In the genomic region with DNA sequence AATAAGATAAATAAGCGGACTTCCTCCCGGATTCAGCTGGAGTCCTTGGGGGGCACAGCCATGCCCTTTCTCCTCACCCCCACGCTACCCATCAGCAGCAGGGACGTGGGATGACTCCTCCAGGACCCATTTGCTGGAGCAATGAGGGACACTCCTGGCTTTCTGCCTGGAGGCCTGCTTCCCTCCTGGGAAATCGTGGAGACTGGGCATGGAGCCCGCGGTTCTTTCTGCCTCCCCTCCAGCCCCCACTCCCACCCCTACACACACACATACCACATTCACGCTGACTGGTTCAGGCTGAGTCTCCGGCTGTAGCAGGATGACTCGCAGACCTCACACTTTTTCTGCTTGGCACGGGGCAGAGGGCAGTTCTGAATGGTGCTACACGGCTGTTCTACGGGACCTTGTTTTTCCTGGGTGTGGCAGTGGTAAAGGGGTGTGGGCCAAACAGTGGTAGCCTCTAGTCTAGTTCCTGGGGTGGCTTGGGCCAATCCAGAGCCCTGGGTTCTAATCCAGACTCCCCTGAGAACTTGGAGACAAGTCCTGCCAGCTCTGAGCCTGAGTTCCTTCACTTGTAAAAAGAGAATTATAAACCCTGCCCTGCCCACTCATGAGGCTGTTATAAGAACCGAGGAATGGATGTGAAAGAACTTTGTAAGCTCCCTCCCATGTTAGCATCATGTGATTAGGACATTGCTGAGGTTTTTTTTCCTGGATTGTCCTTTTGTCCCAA, we compare ENCODE assay signal across 9 cellular contexts.
DNase-seq lines count a peak whose midpoint lies in the region; ATAC-seq and TF ChIP-seq lines count a peak whose summit lies in the region.
"Had no signal": no experiment of that assay in that cellular context is flagged by ENCODE, and none has a peak within 500 bp of the region (broad histone marks: within the 10 kb centered on the region; RNA-seq: fewer than 3 reads in every experiment).

No MANE protein-coding gene starts in this region.

- no peaks in the 10 kb centered on the region for H3K9me3 Mint-ChIP-seq in nephron progenitor cell
- no peaks in the 10 kb centered on the region for H3K9me3 Mint-ChIP-seq in stimulated activated naive B cell treated with anti-CD40 and anti-IgM and Interleukin-4, amounts not matched to agents 10 μg/mL and 1 μg/mL and 100 μg/mL, for 72 hours

- H3K27me3 Mint-ChIP-seq in nephron progenitor cell (ENCODE audit: low read depth, poor library complexity), result peaks cover 78% of the 10 kb centered on the region
- peaks cover 45 to 71% of the 10 kb centered on the region in 2 donors for H3K27me3 Mint-ChIP-seq in stimulated activated naive B cell treated with anti-CD40 and anti-IgM and Interleukin-4, amounts not matched to agents 10 μg/mL and 1 μg/mL and 100 μg/mL, for 72 hours

- DNase-seq in DMS 273 treated with DMSO at 0.1 percent for 48 hours (lab: John Stamatoyannopoulos, UW) (peak; percentile 99), NCI-H446 treated with DMSO at 0.1 percent for 48 hours (lab: John Stamatoyannopoulos, UW) (peak; percentile 10), fibroblast of peridontal ligament (ENCODE audit: extremely low read depth) (peak; percentile 67), nephron progenitor cell (no peak)
- no peak for DNase-seq in stimulated activated naive B cell treated with anti-CD40 and anti-IgM and Interleukin-4, amounts not matched to agents 10 μg/mL and 1 μg/mL and 100 μg/mL, for 72 hours
- DNase-seq in stimulated activated CD4-positive, alpha-beta T cell treated with anti-CD3 and anti-CD28 coated beads, Interleukin-4, amount 100 ng/mL, for 1 hour, result no peak

- H3K4me1 Mint-ChIP-seq in nephron progenitor cell, result peaks cover 35% of the 10 kb centered on the region
- no peaks in the 10 kb centered on the region for H3K4me1 Mint-ChIP-seq in stimulated activated naive B cell treated with anti-CD40 and anti-IgM and Interleukin-4, amounts not matched to agents 10 μg/mL and 1 μg/mL and 100 μg/mL, for 72 hours

- no peaks in the 10 kb centered on the region for H3K36me3 Mint-ChIP-seq in nephron progenitor cell (ENCODE audit: low read depth)
- no peaks in the 10 kb centered on the region for H3K36me3 Mint-ChIP-seq in stimulated activated naive B cell treated with anti-CD40 and anti-IgM and Interleukin-4, amounts not matched to agents 10 μg/mL and 1 μg/mL and 100 μg/mL, for 72 hours

- no peak for ATAC-seq in GM19023 (IDR thresholded peaks at IDR 0.05; ENCODE audit: unreplicated experiment)
- no peak for ATAC-seq in stimulated activated naive B cell treated with anti-CD40 and anti-IgM and Interleukin-4, amounts not matched to agents 10 μg/mL and 1 μg/mL and 100 μg/mL, for 72 hours (replicated peaks)
- no peak for ATAC-seq in GM18867 (IDR thresholded peaks at IDR 0.05; ENCODE audit: unreplicated experiment)
- ATAC-seq: GM12878 had no signal

- H3K27ac Mint-ChIP-seq in nephron progenitor cell, result peak overlapping the region; percentile 18
- no peak overlapping the region for H3K27ac Mint-ChIP-seq in stimulated activated naive B cell treated with anti-CD40 and anti-IgM and Interleukin-4, amounts not matched to agents 10 μg/mL and 1 μg/mL and 100 μg/mL, for 72 hours

- TF ChIP-seq CTCF in nephron progenitor cell (IDR thresholded peaks at IDR 0.05), result no peak

- H3K4me3 Mint-ChIP-seq in nephron progenitor cell, result peak overlapping the region; percentile 35
- no peak overlapping the region for H3K4me3 Mint-ChIP-seq in stimulated activated naive B cell treated with anti-CD40 and anti-IgM and Interleukin-4, amounts not matched to agents 10 μg/mL and 1 μg/mL and 100 μg/mL, for 72 hours

Comparison
In these comparisons a context has a peak if more than half of its experiments do, and no peak if none do; other contexts are left out.
1. DNase-seq: peak in DMS 273 treated with DMSO at 0.1 percent for 48 hours (single experiment), NCI-H446 treated with DMSO at 0.1 percent for 48 hours (single experiment) and fibroblast of peridontal ligament (single experiment); none in nephron progenitor cell (single experiment), stimulated activated naive B cell treated with anti-CD40 and anti-IgM and Interleukin-4, amounts not matched to agents 10 μg/mL and 1 μg/mL and 100 μg/mL, for 72 hours (single experiment) and stimulated activated CD4-positive, alpha-beta T cell treated with anti-CD3 and anti-CD28 coated beads, Interleukin-4, amount 100 ng/mL, for 1 hour (single experiment).